8 cellular contexts compared by ENCODE assay signal in genomic region chr22:50531546-50532352, GRCh38. TPM values are rescaled to one million over a fixed set of nuclear protein-coding genes. Genes with fewer than 3 reads are reported as not detected.
DNase-seq lines count a peak whose midpoint lies in the region; ATAC-seq and TF ChIP-seq lines count a peak whose summit lies in the region.

No MANE protein-coding gene starts in this region.

- TF ChIP-seq POLR2A in lower leg skin (IDR thresholded peaks at IDR 0.05), result no peak

- no peaks in the 10 kb centered on the region for H3K9me2 ChIP-seq in Karpas-422 (replicated peaks; ENCODE audit: insufficient read depth, low read length)

- WGBS in lower leg skin, 2 donors, result 0 to 1% methylated on average over 25 to 61 of the region's 84 CpGs

- TF ChIP-seq CTCF in GM10266 (IDR thresholded peaks at IDR 0.05; ENCODE audit: control insufficient read depth, insufficient read depth, low read depth, missing control alignments) (no peak), lower leg skin (IDR thresholded peaks at IDR 0.05) (no peak)

- H3K4me3 Mint-ChIP-seq in activated CD4-positive, alpha-beta T cell treated with anti-CD3 and anti-CD28 coated beads for 36 hours, result peak overlapping the region; percentile 87

- peaks cover 48% of the 10 kb centered on the region for H3K4me1 Mint-ChIP-seq in activated CD4-positive, alpha-beta T cell treated with anti-CD3 and anti-CD28 coated beads for 36 hours

- H3K79me2 ChIP-seq in Karpas-422 (ENCODE audit: low read length), result no peaks in the 10 kb centered on the region

- H3K36me3 ChIP-seq in Karpas-422 (ENCODE audit: insufficient read depth, low read length), result no peaks in the 10 kb centered on the region

- no peak overlapping the region; the same call in 1 of the 2 replicates for H2AFZ ChIP-seq in Karpas-422 (ENCODE audit: low read length)

- H3K9ac ChIP-seq in Karpas-422 (ENCODE audit: low read length), result peak overlapping the region; percentile 88

- peak overlapping the region; percentile 75 for H3K4me2 ChIP-seq in Karpas-422 (ENCODE audit: low read depth, low read length, poor library complexity, severe bottlenecking)

- peak overlapping the region; percentile 95 for H3K27ac ChIP-seq in Karpas-422 (ENCODE audit: low read length)

- no peaks in the 10 kb centered on the region for H3K27me3 Mint-ChIP-seq in activated CD4-positive, alpha-beta T cell treated with anti-CD3 and anti-CD28 coated beads for 36 hours

- peaks cover 73% of the 10 kb centered on the region for H3K4me1 ChIP-seq in Karpas-422 (ENCODE audit: low read length)

- CTCF ChIA-PET in activated CD4-positive, alpha-beta T cell treated with anti-CD3 and anti-CD28 coated beads for 36 hours (lab: Charles Lee), result no interaction called here

- H4K20me1 ChIP-seq in Karpas-422 (ENCODE audit: insufficient read depth, low read depth, low read length), result no peaks in the 10 kb centered on the region

- H3K27me3 ChIP-seq in Karpas-422 (ENCODE audit: low read length), result no peaks in the 10 kb centered on the region

- POLR2A ChIA-PET in activated CD4-positive, alpha-beta T cell treated with anti-CD3 and anti-CD28 coated beads for 36 hours (lab: Charles Lee), result no interaction called here

- H3K4me3 ChIP-seq in Karpas-422 (ENCODE audit: low read length), result peak overlapping the region; percentile 78
- H3K4me3 ChIP-seq in lower leg skin (ENCODE audit: low read depth, poor library complexity, severe bottlenecking), result peak overlapping the region; percentile 61

- no peaks in the 10 kb centered on the region for H3K9me3 Mint-ChIP-seq in activated CD4-positive, alpha-beta T cell treated with anti-CD3 and anti-CD28 coated beads for 36 hours (ENCODE audit: low read depth)

- DNase-seq in GM10266 (ENCODE audit: extremely low spot score) (peak; percentile 80), Karpas-422 (peak; percentile 90), dermis microvascular lymphatic vessel endothelial cell (ENCODE audit: low read depth in 2 of 2) (peak; percentile 64 to 76), lower leg skin (ENCODE audit: low spot score in 2 of 2) (peak; percentile 76 to 97), NCI-H187 treated with DMSO at 0.1 percent for 48 hours (lab: John Stamatoyannopoulos, UW) (no peak)
- peak; percentile 88 for DNase-seq in activated CD4-positive, alpha-beta T cell treated with anti-CD3 and anti-CD28 coated beads for 36 hours
- peak; percentile 59 for DNase-seq in stimulated activated CD8-positive, alpha-beta memory T cell treated with anti-CD3 and anti-CD28 coated beads, Interleukin-12 subunit alpha, Interleukin-12 subunit beta, amount 100 ng/mL, for 4 hours (ENCODE audit: low read depth)

- intact Hi-C loops in activated CD4-positive, alpha-beta T cell treated with anti-CD3 and anti-CD28 coated beads for 36 hours (cut with DNase I, micrococcal nuclease), result loop anchor here (1.0 to 5.0 kb wide), 9 partner anchors 8 to 554 kb away; partner anchors contain the start of genes SYCE3 (in 2 of the 2), CHKB (in 1 of the 2) and NCAPH2 (in 1 of the 2)
- intact Hi-C loops in lower leg skin (cut with DNase I; ENCODE audit: low total_unique reads), result no loop called here

- peak overlapping the region; percentile 97 for H3K27ac Mint-ChIP-seq in activated CD4-positive, alpha-beta T cell treated with anti-CD3 and anti-CD28 coated beads for 36 hours

- ATAC-seq in activated CD4-positive, alpha-beta T cell treated with anti-CD3 and anti-CD28 coated beads for 36 hours, result peak; percentile 52
- ATAC-seq in HG02840 (IDR thresholded peaks at IDR 0.05; ENCODE audit: low FRiP score, unreplicated experiment), result no peak

- H3K36me3 Mint-ChIP-seq in activated CD4-positive, alpha-beta T cell treated with anti-CD3 and anti-CD28 coated beads for 36 hours (ENCODE audit: low read depth), result peaks cover 8% of the 10 kb centered on the region

- H3K9me3 ChIP-seq in Karpas-422 (ENCODE audit: low read length), result no peaks in the 10 kb centered on the region

RNA-seq across cellular contexts. Expression of gene TYMP, which starts 1.9 kb away (rescaled TPM):
- 1.8 and 5.0 TPM in 2 replicates for total RNA-seq in Karpas-422 (2014; rRNA removed; shearing (Covaris generic); ENCODE audit: low replicate concordance)
- 10 to 100 TPM; 26.9 to 44.3 TPM for total RNA-seq in activated CD4-positive, alpha-beta T cell treated with anti-CD3 and anti-CD28 coated beads for 36 hours
- total RNA-seq in dermis microvascular lymphatic vessel endothelial cell (11.9 and 24.9 TPM in 2 replicates), lower leg skin (10 to 100 TPM; 23.6 to 63.3 (median 33.5) TPM)

RNA-seq across cellular contexts. Expression of gene SCO2, which starts 6.4 kb away (rescaled TPM):
- 1.1 and 14.2 TPM in 2 replicates for total RNA-seq in Karpas-422 (2014; rRNA removed; shearing (Covaris generic); ENCODE audit: low replicate concordance)
- total RNA-seq in activated CD4-positive, alpha-beta T cell treated with anti-CD3 and anti-CD28 coated beads for 36 hours, result 1 to 10 TPM; 2.4 to 5.6 TPM
- 2.8 and 3.1 TPM in 2 replicates for total RNA-seq in dermis microvascular lymphatic vessel endothelial cell
- total RNA-seq in lower leg skin, result 1 to 10 TPM; 1.5 to 9.4 (median 4.4) TPM

RNA-seq across cellular contexts. Expression of gene KLHDC7B, which starts 13.9 kb away (rescaled TPM):
- 4.5 and 9.8 TPM in 2 replicates for total RNA-seq in Karpas-422 (2014; rRNA removed; shearing (Covaris generic); ENCODE audit: low replicate concordance)
- 1 to 10 TPM; 5.7 to 6.4 TPM for total RNA-seq in activated CD4-positive, alpha-beta T cell treated with anti-CD3 and anti-CD28 coated beads for 36 hours
- total RNA-seq in dermis microvascular lymphatic vessel endothelial cell (not detected in 2 replicates), lower leg skin (under 1 TPM in 2 of 4 donors, not detected in 2; 0.07 to 0.10 TPM)

RNA-seq across cellular contexts. Expression of gene NCAPH2, which starts 23.7 kb away (rescaled TPM):
- total RNA-seq in Karpas-422 (2014; rRNA removed; shearing (Covaris generic); ENCODE audit: low replicate concordance), result 24.6 and 53.5 TPM in 2 replicates
- 100 to 1,000 TPM; 115 to 123 TPM for total RNA-seq in activated CD4-positive, alpha-beta T cell treated with anti-CD3 and anti-CD28 coated beads for 36 hours
- total RNA-seq in dermis microvascular lymphatic vessel endothelial cell (22.0 and 22.2 TPM in 2 replicates), lower leg skin (10 to 100 TPM; 40.7 to 54.3 (median 41.5) TPM)

RNA-seq across cellular contexts. Expression of gene LMF2, which starts 24.2 kb away (rescaled TPM):
- total RNA-seq in Karpas-422 (2014; rRNA removed; shearing (Covaris generic); ENCODE audit: low replicate concordance), result 19.2 and 21.4 TPM in 2 replicates
- total RNA-seq in activated CD4-positive, alpha-beta T cell treated with anti-CD3 and anti-CD28 coated beads for 36 hours, result 10 to 100 TPM; 46.8 to 49.4 TPM
- total RNA-seq in dermis microvascular lymphatic vessel endothelial cell (18.4 and 32.6 TPM in 2 replicates), lower leg skin (10 to 100 TPM; 34.8 to 47.2 (median 38.8) TPM)
